8 cellular contexts compared by ENCODE assay signal in genomic region chr3:181265750-181266333, GRCh38.
DNase-seq lines count a peak whose midpoint lies in the region; ATAC-seq and TF ChIP-seq lines count a peak whose summit lies in the region.

No MANE protein-coding gene starts in this region.

- TF ChIP-seq POLR2A in stomach (IDR thresholded peaks at IDR 0.05) = no peak

- H3K27ac ChIP-seq in stomach = no peak overlapping the region

- H3K4me1 ChIP-seq in stomach = no peaks in the 10 kb centered on the region

- H3K4me3 ChIP-seq in fibroblast of the aortic adventitia (ENCODE audit: low read depth, low read length) (peak overlapping the region; percentile 26), stomach (peak overlapping the region in 2 of 4 donors; percentile 21 to 28)

- no peak for TF ChIP-seq CTCF in fibroblast of the aortic adventitia (IDR thresholded peaks at IDR 0.05; ENCODE audit: insufficient read depth, low read length)
- no peak for TF ChIP-seq CTCF in stomach (IDR thresholded peaks at IDR 0.05)

- ATAC-seq in GM18861 (IDR thresholded peaks at IDR 0.05; ENCODE audit: unreplicated experiment) = peak; percentile 86

- H3K9me3 ChIP-seq in stomach = no peaks in the 10 kb centered on the region

- intact Hi-C loops in stomach (cut with DNase I; ENCODE audit: low total_unique reads) = no loop called here

- no peaks in the 10 kb centered on the region for H3K27me3 ChIP-seq in stomach

- WGBS in stomach, 5 donors = 32 to 50% (median 42%) methylated on average over 4 of the region's 4 CpGs

- no peak for TF ChIP-seq EP300 in stomach (IDR thresholded peaks at IDR 0.05)

- DNase-seq in H4 (ENCODE audit: low spot score) (peak; percentile 45), NCI-H2029 treated with DMSO at 0.1 percent for 48 hours (lab: John Stamatoyannopoulos, UW) (peak; percentile 42), fibroblast of the aortic adventitia (ENCODE audit: low read depth) (peak; percentile 3), stomach (no peak), T-helper 9 cell (no peak), activated gamma-delta T cell treated with Interleukin-2 at 50 U/mL for 16 hours (no peak)
- no peak for DNase-seq in activated CD4-positive, alpha-beta T cell treated with anti-CD3 and anti-CD28 coated beads for 4 hours

- no peaks in the 10 kb centered on the region for H3K36me3 ChIP-seq in stomach

Comparison
In these comparisons a context has a peak if more than half of its experiments do, and no peak if none do; other contexts are left out.
1. DNase-seq: peak in H4 (single experiment), NCI-H2029 treated with DMSO at 0.1 percent for 48 hours (single experiment) and fibroblast of the aortic adventitia (single experiment); none in stomach (single experiment), T-helper 9 cell (single experiment), activated gamma-delta T cell treated with Interleukin-2 at 50 U/mL for 16 hours (single experiment) and activated CD4-positive, alpha-beta T cell treated with anti-CD3 and anti-CD28 coated beads for 4 hours (0 of 2).